ENCODE assay signal across 38 cellular contexts in genomic region chr4:100461796-100462195, GRCh38. TPM values are rescaled to one million over a fixed set of nuclear protein-coding genes. Genes with fewer than 3 reads are reported as not detected.
"Had no signal": no experiment of that assay in that cellular context is flagged by ENCODE, and none has a peak within 500 bp of the region (broad histone marks: within the 10 kb centered on the region; RNA-seq: fewer than 3 reads in every experiment).

No MANE protein-coding gene starts in this region.

- H3K27ac Mint-ChIP-seq: activated naive CD4-positive, alpha-beta T cell treated with anti-CD3 and anti-CD28 coated beads for 36 hours; activated naive CD8-positive, alpha-beta T cell treated with anti-CD3 and anti-CD28 coated beads, Interleukin-2, amount 10 ng/mL, durations not matched to agents 7 days and 5 days; activated T-helper 1 cell treated with anti-CD3 and anti-CD28 coated beads, Interleukin-12 subunit alpha, Interleukin-12 subunit beta, Interleukin-2, Interleukin-4 antibody, amounts not matched to agents 30 ng/mL and 10 ng/mL and 1 ng/mL, durations not matched to agents 14 hours and 24 hours and 36 hours; immature natural killer cell; memory B cell; natural killer cell; neural progenitor cell; T-helper 17 cell had no signal

- H3K36me3 ChIP-seq: gastroesophageal sphincter, neural progenitor cell, sigmoid colon, transverse colon, WERI-Rb-1 had no signal

- H3K4me3 ChIP-seq: gastroesophageal sphincter, neural progenitor cell, psoas muscle, sigmoid colon, smooth muscle cell, testis, transverse colon had no signal

- H3K9me3 ChIP-seq: gastroesophageal sphincter, psoas muscle, sigmoid colon, testis, transverse colon had no signal

- FAIRE-seq: bronchial epithelial cell, colon, kidney had no signal

- H3K9ac ChIP-seq: neural progenitor cell, parathyroid adenoma had no signal

- DNase-seq: activated CD4-positive, alpha-beta T cell treated with anti-CD3 and anti-CD28 coated beads for 48 hours; activated CD4-positive, alpha-beta T cell treated with anti-CD3 and anti-CD28 coated beads, Interleukin-2, amount 50 U/mL, for 48 hours; activated CD8-positive, alpha-beta memory T cell treated with anti-CD3 and anti-CD28 coated beads for 24 hours; activated CD8-positive, alpha-beta memory T cell treated with anti-CD3 and anti-CD28 coated beads, Interleukin-2, amount 50 U/mL, for 4 hours; activated effector memory CD4-positive, alpha-beta T cell treated with anti-CD3 and anti-CD28 coated beads, Interleukin-2, amount 50 U/mL, for 16 hours; activated naive CD4-positive, alpha-beta T cell treated with anti-CD3 and anti-CD28 coated beads for 36 hours; activated naive CD8-positive, alpha-beta T cell treated with anti-CD3 and anti-CD28 coated beads, Interleukin-2, amount 10 ng/mL, durations not matched to agents 7 days and 5 days; activated T-cell treated with anti-CD3 and anti-CD28 coated beads, Interleukin-2, amount 50 U/mL, for 1 hour; dermis blood vessel endothelial cell; effector CD4-positive, alpha-beta T cell; erythroblast; head of caudate nucleus; hippocampal formation; immature natural killer cell; kidney; natural killer cell; occipital lobe; psoas muscle; sigmoid colon; stimulated activated CD4-positive, alpha-beta T cell treated with anti-CD3 and anti-CD28 coated beads, Interleukin-1b, Interleukin-23, amount 100 ng/mL, for 48 hours; stimulated activated CD4-positive, alpha-beta T cell treated with anti-CD3 and anti-CD28 coated beads, Interleukin-4, amount 100 ng/mL, for 4 hours; stimulated activated CD8-positive, alpha-beta memory T cell treated with anti-CD3 and anti-CD28 coated beads, Interleukin-4, amount 100 ng/mL, for 48 hours; stimulated activated naive CD4-positive, alpha-beta T cell; T-helper 17 cell; T1000; testis; transverse colon; WERI-Rb-1 had no signal

- H3K27me3 Mint-ChIP-seq: activated naive CD8-positive, alpha-beta T cell treated with anti-CD3 and anti-CD28 coated beads, Interleukin-2, amount 10 ng/mL, durations not matched to agents 7 days and 5 days; central memory CD8-positive, alpha-beta T cell; T-helper 17 cell had no signal

- H3K4me1 ChIP-seq: gastroesophageal sphincter, neural progenitor cell, parathyroid adenoma, psoas muscle, sigmoid colon, testis, transverse colon had no signal

- H3K27ac ChIP-seq: gastroesophageal sphincter, neural progenitor cell, parathyroid adenoma, psoas muscle, sigmoid colon, testis, transverse colon, WERI-Rb-1 had no signal

- H3K4me2 ChIP-seq: neural progenitor cell, smooth muscle cell had no signal

- H3K27me3 ChIP-seq: gastroesophageal sphincter, neural progenitor cell, sigmoid colon, testis, transverse colon had no signal

- H2AFZ ChIP-seq: neural progenitor cell, parathyroid adenoma had no signal

- H3K4me1 Mint-ChIP-seq: neural progenitor cell had no signal

- H3K4me3 Mint-ChIP-seq: activated naive CD4-positive, alpha-beta T cell treated with anti-CD3 and anti-CD28 coated beads for 36 hours; activated naive CD8-positive, alpha-beta T cell treated with anti-CD3 and anti-CD28 coated beads, Interleukin-2, amount 10 ng/mL, durations not matched to agents 7 days and 5 days; activated T-helper 1 cell treated with anti-CD3 and anti-CD28 coated beads, Interleukin-12 subunit alpha, Interleukin-12 subunit beta, Interleukin-2, Interleukin-4 antibody, amounts not matched to agents 30 ng/mL and 10 ng/mL and 1 ng/mL, durations not matched to agents 14 hours and 24 hours and 36 hours; central memory CD8-positive, alpha-beta T cell; immature natural killer cell; memory B cell; natural killer cell; neural progenitor cell; T-helper 17 cell had no signal

- H3K9me3 Mint-ChIP-seq: activated naive CD4-positive, alpha-beta T cell treated with anti-CD3 and anti-CD28 coated beads for 36 hours; central memory CD8-positive, alpha-beta T cell; neural progenitor cell had no signal

- ATAC-seq: activated CD4-positive, CD25-positive, alpha-beta regulatory T cell treated with anti-CD3 and anti-CD28 coated beads, Interleukin-2, amount 50 U/mL, for 24 hours; gastroesophageal sphincter; natural killer cell; psoas muscle; T-helper 17 cell had no signal

- H3K36me3 Mint-ChIP-seq: immature natural killer cell, memory B cell, natural killer cell, neural progenitor cell had no signal

- H3K79me2 ChIP-seq: parathyroid adenoma had no signal

RNA-seq across cellular contexts. Expression of gene EMCN, which starts 56.0 kb away (rescaled TPM):
- total RNA-seq: activated naive CD4-positive, alpha-beta T cell treated with anti-CD3 and anti-CD28 coated beads for 36 hours; activated naive CD8-positive, alpha-beta T cell treated with anti-CD3 and anti-CD28 coated beads, Interleukin-2, amount 10 ng/mL, durations not matched to agents 7 days and 5 days; activated T-helper 1 cell treated with anti-CD3 and anti-CD28 coated beads, Interleukin-12 subunit alpha, Interleukin-12 subunit beta, Interleukin-2, Interleukin-4 antibody, amounts not matched to agents 30 ng/mL and 10 ng/mL and 1 ng/mL, durations not matched to agents 14 hours and 24 hours and 36 hours; bronchial epithelial cell; natural killer cell; smooth muscle cell; T-helper 17 cell had no signal
- polyA plus RNA-seq: immature natural killer cell, smooth muscle cell had no signal
